In genomic region chr15:80072285-80072684, GRCh38 we compare ENCODE assay signal across 8 cellular contexts. TPM values are rescaled to one million over a fixed set of nuclear protein-coding genes. Genes with fewer than 3 reads are reported as not detected.
DNase-seq lines count a peak whose midpoint lies in the region; TF ChIP-seq lines count a peak whose summit lies in the region.

No MANE protein-coding gene starts in this region.

- H3K36me3 ChIP-seq in Karpas-422 (ENCODE audit: insufficient read depth, low read length): peaks cover 18% of the 10 kb centered on the region
- H3K36me3 ChIP-seq in spleen: no peaks in the 10 kb centered on the region

- peak overlapping the region; percentile 61 for H3K9ac ChIP-seq in Karpas-422 (ENCODE audit: low read length)

- H3K9me3 ChIP-seq in Karpas-422 (ENCODE audit: low read length) (no peaks in the 10 kb centered on the region), spleen (no peaks in the 10 kb centered on the region)

- H4K20me1 ChIP-seq in Karpas-422 (ENCODE audit: insufficient read depth, low read depth, low read length): no peaks in the 10 kb centered on the region

- peaks cover 70% of the 10 kb centered on the region for H3K4me1 ChIP-seq in Karpas-422 (ENCODE audit: low read length)
- peaks cover 22 to 100% (median 70%) of the 10 kb centered on the region in 6 donors for H3K4me1 ChIP-seq in spleen

- TF ChIP-seq CTCF in cardiac fibroblast (IDR thresholded peaks at IDR 0.05; ENCODE audit: low read depth, low read length) (no peak), spleen (IDR thresholded peaks at IDR 0.05 in 8 of 11, conservative IDR thresholded peaks at IDR 0.05 in 3 of 11) (no peak)

- no peak overlapping the region for H2AFZ ChIP-seq in Karpas-422 (ENCODE audit: low read length)

- H3K4me3 ChIP-seq in Karpas-422 (ENCODE audit: low read length) (peak overlapping the region; percentile 69), cardiac fibroblast (replicated peaks in 1 of 2; ENCODE audit: low read depth in 2 of 2, low read length in 2 of 2) (peak overlapping the region; percentile 41 to 61), spleen (peak overlapping the region; percentile 3 to 58 (median 32))

- peaks cover 99% of the 10 kb centered on the region for H3K79me2 ChIP-seq in Karpas-422 (ENCODE audit: low read length)

- H3K27ac ChIP-seq in Karpas-422 (ENCODE audit: low read length) (peak overlapping the region; percentile 70), spleen (peak overlapping the region in 6 of 8 donors; percentile 37 to 65 (median 53))

- H3K9me2 ChIP-seq in Karpas-422 (replicated peaks; ENCODE audit: insufficient read depth, low read length): no peaks in the 10 kb centered on the region

- WGBS in spleen, 5 donors: 0 to 3% (median 2%) methylated on average over 1 of the region's 1 CpG

- intact Hi-C loops in spleen (cut with DNase I; ENCODE audit: low total_unique reads): no loop called here

- DNase-seq in GM04503 (ENCODE audit: low read depth): peak; percentile 87
- DNase-seq in H4 (ENCODE audit: low spot score): peak; percentile 92
- peak; percentile 93 for DNase-seq in Karpas-422
- peak; percentile 18 for DNase-seq in OCI-M2 (lab: John Stamatoyannopoulos, UW; ENCODE audit: unreplicated experiment)
- peak; percentile 94 for DNase-seq in cardiac fibroblast (ENCODE audit: low read depth in 2 of 2)
- peak; percentile 92 for DNase-seq in iris pigment epithelial cell (ENCODE audit: low read depth)
- DNase-seq in spleen: no peak
- DNase-seq in activated CD4-positive, alpha-beta T cell treated with anti-CD3 and anti-CD28 coated beads for 4 hours: no peak

- peak overlapping the region; percentile 89 for H3K4me2 ChIP-seq in Karpas-422 (ENCODE audit: low read depth, low read length, poor library complexity, severe bottlenecking)

- TF ChIP-seq POLR2A in spleen (IDR thresholded peaks at IDR 0.05): no peak

- H3K27me3 ChIP-seq in Karpas-422 (ENCODE audit: low read length) (no peaks in the 10 kb centered on the region), spleen (replicated peaks in 1 of 7) (no peaks in the 10 kb centered on the region)

RNA-seq across cellular contexts. Expression of gene ZFAND6, which starts 12.8 kb away (rescaled TPM):
- total RNA-seq in H4 (2014; rRNA removed; shearing (Covaris generic)): 140 and 179 TPM in 2 replicates
- total RNA-seq in Karpas-422 (2014; rRNA removed; shearing (Covaris generic); ENCODE audit: low replicate concordance): 114 and 174 TPM in 2 replicates
- 100 to 1,000 TPM in 3 of 7 donors, 10 to 100 TPM in 4; 71.6 to 154 (median 90.5) TPM for total RNA-seq in spleen
- 100 to 1,000 TPM in 1 of 3 donors, 10 to 100 TPM in 2; 68.0 to 108 (median 81.7) TPM for polyA plus RNA-seq in spleen

Comparison
In these comparisons a context has a peak if more than half of its experiments do, and no peak if none do; other contexts are left out.
1. DNase-seq: peak in GM04503 (single experiment), H4 (single experiment), Karpas-422 (single experiment), OCI-M2 (single experiment), cardiac fibroblast (2 of 2) and iris pigment epithelial cell (single experiment); none in spleen (single experiment) and activated CD4-positive, alpha-beta T cell treated with anti-CD3 and anti-CD28 coated beads for 4 hours (0 of 2).
2. Peak in every context shown above with its lines, with median percentiles within 50 percentile points of each other: H3K4me3 ChIP-seq.